ENCODE assay signal across 30 cellular contexts in the genomic region with DNA sequence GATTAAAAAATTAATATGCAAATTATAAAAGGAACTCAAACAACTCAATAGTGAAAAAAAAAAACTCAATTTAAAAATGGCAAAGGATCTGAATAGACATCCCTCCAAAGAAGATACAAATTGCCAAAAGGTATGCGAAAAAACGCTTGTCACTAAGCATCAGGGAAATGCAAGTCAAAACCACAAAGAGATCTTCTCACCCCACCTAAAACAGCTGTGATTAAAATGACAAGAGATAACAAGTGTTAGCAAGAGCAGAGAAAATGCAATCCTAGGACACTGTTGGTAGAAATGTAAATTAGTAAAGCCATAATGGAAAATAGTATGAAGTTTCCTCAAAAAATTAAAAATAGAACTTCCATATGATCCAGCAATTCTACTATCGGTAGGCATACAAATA.
"Had no signal": no experiment of that assay in that cellular context is flagged by ENCODE, and none has a peak within 500 bp of the region (broad histone marks: within the 10 kb centered on the region; RNA-seq: fewer than 3 reads in every experiment).

No MANE protein-coding gene starts in this region.

- H3K36me3 ChIP-seq: ascending aorta, brain microvascular endothelial cell had no signal

- H3K9me3 Mint-ChIP-seq: activated CD4-positive, alpha-beta memory T cell treated with anti-CD3 and anti-CD28 coated beads for 36 hours; activated naive CD8-positive, alpha-beta T cell treated with anti-CD3 and anti-CD28 coated beads, Interleukin-2, amount 10 ng/mL, durations not matched to agents 7 days and 5 days; activated T-helper 1 cell treated with anti-CD3 and anti-CD28 coated beads, Interleukin-12 subunit alpha, Interleukin-12 subunit beta, Interleukin-2, Interleukin-4 antibody, amounts not matched to agents 30 ng/mL and 10 ng/mL and 1 ng/mL, durations not matched to agents 14 hours and 24 hours and 36 hours; activated T-helper 2 cell treated with anti-CD3 and anti-CD28 coated beads, Interferon-gamma antibody, Interleukin-2, Interleukin-4, amounts not matched to agents 10 μg/mL and 5 μg/mL and 100 μg/mL, durations not matched to agents 14 hours and 24 hours and 36 hours had no signal

- H3K36me3 Mint-ChIP-seq: activated CD4-positive, alpha-beta memory T cell treated with anti-CD3 and anti-CD28 coated beads for 36 hours; activated CD8-positive, alpha-beta memory T cell treated with anti-CD3 and anti-CD28 coated beads, Interleukin-2, amount 10 ng/mL, durations not matched to agents 7 days and 5 days; activated naive CD4-positive, alpha-beta T cell treated with anti-CD3 and anti-CD28 coated beads, Interleukin-2, amount 50 U/mL, for 24 hours; activated naive CD8-positive, alpha-beta T cell treated with anti-CD3 and anti-CD28 coated beads, Interleukin-2, amount 10 ng/mL, durations not matched to agents 7 days and 5 days had no signal

- H3K4me1 ChIP-seq: ascending aorta had no signal

- H3K4me3 ChIP-seq: ascending aorta, coronary artery, dorsolateral prefrontal cortex had no signal

- H3K4me3 Mint-ChIP-seq: activated CD4-positive, alpha-beta memory T cell treated with anti-CD3 and anti-CD28 coated beads for 36 hours; activated CD4-positive, alpha-beta T cell treated with anti-CD3 and anti-CD28 coated beads for 36 hours; activated CD4-positive, alpha-beta T cell treated with anti-CD3 and anti-CD28 coated beads, Interleukin-2, amount 10 ng/mL, durations not matched to agents 24 days and 14 days; activated CD8-positive, alpha-beta memory T cell treated with anti-CD3 and anti-CD28 coated beads, Interleukin-2, amount 10 ng/mL, durations not matched to agents 7 days and 5 days; activated CD8-positive, alpha-beta T cell treated with anti-CD3 and anti-CD28 coated beads, Interleukin-2, amount 10 ng/mL, durations not matched to agents 7 days and 5 days; activated naive CD4-positive, alpha-beta T cell treated with anti-CD3 and anti-CD28 coated beads for 36 hours; activated naive CD4-positive, alpha-beta T cell treated with anti-CD3 and anti-CD28 coated beads, Interleukin-2, amount 50 U/mL, for 24 hours; activated naive CD8-positive, alpha-beta T cell treated with anti-CD3 and anti-CD28 coated beads, Interleukin-2, amount 10 ng/mL, durations not matched to agents 7 days and 5 days; activated T-helper 1 cell treated with anti-CD3 and anti-CD28 coated beads, Interleukin-12 subunit alpha, Interleukin-12 subunit beta, Interleukin-2, Interleukin-4 antibody, amounts not matched to agents 30 ng/mL and 10 ng/mL and 1 ng/mL, durations not matched to agents 14 hours and 24 hours and 36 hours; central memory CD8-positive, alpha-beta T cell; dendritic cell treated with granulocyte-macrophage colony-stimulating factor and Interleukin-4, amounts not matched to agents 40 ng/mL and 50 ng/mL, for 4 days; endodermal cell had no signal

- H3K27me3 ChIP-seq: ascending aorta, brain microvascular endothelial cell, dorsolateral prefrontal cortex had no signal

- H3K27me3 Mint-ChIP-seq: activated CD4-positive, alpha-beta memory T cell treated with anti-CD3 and anti-CD28 coated beads for 36 hours; activated CD4-positive, alpha-beta T cell treated with anti-CD3 and anti-CD28 coated beads for 36 hours; dendritic cell treated with granulocyte-macrophage colony-stimulating factor and Interleukin-4, amounts not matched to agents 40 ng/mL and 50 ng/mL, for 4 days had no signal

- H3K27ac ChIP-seq: ascending aorta, brain microvascular endothelial cell, coronary artery, dorsolateral prefrontal cortex had no signal

- ATAC-seq: activated CD4-positive, alpha-beta T cell treated with anti-CD3 and anti-CD28 coated beads for 36 hours; activated CD8-positive, alpha-beta memory T cell treated with anti-CD3 and anti-CD28 coated beads, Interleukin-2, amount 10 ng/mL, durations not matched to agents 7 days and 5 days; activated CD8-positive, alpha-beta T cell treated with anti-CD3 and anti-CD28 coated beads, Interleukin-2, amount 10 ng/mL, durations not matched to agents 7 days and 5 days; esophagus mucosa had no signal

- DNase-seq: activated CD4-positive, alpha-beta memory T cell treated with anti-CD3 and anti-CD28 coated beads for 36 hours; activated CD4-positive, alpha-beta T cell treated with anti-CD3 and anti-CD28 coated beads for 36 hours; activated CD4-positive, alpha-beta T cell treated with anti-CD3 and anti-CD28 coated beads, Interleukin-2, amount 10 ng/mL, durations not matched to agents 24 days and 14 days; activated CD4-positive, CD25-positive, alpha-beta regulatory T cell; activated CD4-positive, CD25-positive, alpha-beta regulatory T cell treated with anti-CD3 and anti-CD28 coated beads, Interleukin-2, amount 50 U/mL, for 72 hours; activated CD8-positive, alpha-beta memory T cell treated with anti-CD3 and anti-CD28 coated beads, Interleukin-2, amount 10 ng/mL, durations not matched to agents 7 days and 5 days; activated CD8-positive, alpha-beta memory T cell treated with anti-CD3 and anti-CD28 coated beads, Interleukin-2, amount 50 U/mL, for 4 hours; activated CD8-positive, alpha-beta T cell treated with anti-CD3 and anti-CD28 coated beads, Interleukin-2, amount 10 ng/mL, durations not matched to agents 7 days and 5 days; activated effector memory CD4-positive, alpha-beta T cell treated with anti-CD3 and anti-CD28 coated beads, Interleukin-2, amount 50 U/mL, for 16 hours; activated naive CD4-positive, alpha-beta T cell treated with anti-CD3 and anti-CD28 coated beads for 36 hours; activated naive CD8-positive, alpha-beta T cell treated with anti-CD3 and anti-CD28 coated beads, Interleukin-2, amount 10 ng/mL, durations not matched to agents 7 days and 5 days; activated T-cell treated with anti-CD3 and anti-CD28 coated beads, Interleukin-2, amount 50 U/mL, for 1 hour; activated T-cell treated with anti-CD3 and anti-CD28 coated beads, Interleukin-2, amount 50 U/mL, for 48 hours; brain microvascular endothelial cell; dorsolateral prefrontal cortex; effector memory CD4-positive, alpha-beta T cell; endodermal cell; foreskin fibroblast; head of caudate nucleus; T-helper 2 cell had no signal

- FAIRE-seq: bronchial epithelial cell, frontal cortex had no signal

- H3K27ac Mint-ChIP-seq: activated CD4-positive, alpha-beta memory T cell treated with anti-CD3 and anti-CD28 coated beads for 36 hours; activated CD4-positive, alpha-beta T cell treated with anti-CD3 and anti-CD28 coated beads for 36 hours; activated CD4-positive, alpha-beta T cell treated with anti-CD3 and anti-CD28 coated beads, Interleukin-2, amount 10 ng/mL, durations not matched to agents 24 days and 14 days; activated CD8-positive, alpha-beta memory T cell treated with anti-CD3 and anti-CD28 coated beads, Interleukin-2, amount 10 ng/mL, durations not matched to agents 7 days and 5 days; activated CD8-positive, alpha-beta T cell treated with anti-CD3 and anti-CD28 coated beads, Interleukin-2, amount 10 ng/mL, durations not matched to agents 7 days and 5 days; activated naive CD4-positive, alpha-beta T cell treated with anti-CD3 and anti-CD28 coated beads for 36 hours; activated naive CD4-positive, alpha-beta T cell treated with anti-CD3 and anti-CD28 coated beads, Interleukin-2, amount 50 U/mL, for 24 hours; activated naive CD8-positive, alpha-beta T cell treated with anti-CD3 and anti-CD28 coated beads, Interleukin-2, amount 10 ng/mL, durations not matched to agents 7 days and 5 days; activated T-helper 1 cell treated with anti-CD3 and anti-CD28 coated beads, Interleukin-12 subunit alpha, Interleukin-12 subunit beta, Interleukin-2, Interleukin-4 antibody, amounts not matched to agents 30 ng/mL and 10 ng/mL and 1 ng/mL, durations not matched to agents 14 hours and 24 hours and 36 hours; activated T-helper 2 cell treated with anti-CD3 and anti-CD28 coated beads, Interferon-gamma antibody, Interleukin-2, Interleukin-4, amounts not matched to agents 10 μg/mL and 5 μg/mL and 100 μg/mL, durations not matched to agents 14 hours and 24 hours and 36 hours; dendritic cell treated with granulocyte-macrophage colony-stimulating factor and Interleukin-4, amounts not matched to agents 40 ng/mL and 50 ng/mL, for 4 days; endodermal cell had no signal

- H3K4me1 Mint-ChIP-seq: activated CD4-positive, alpha-beta T cell treated with anti-CD3 and anti-CD28 coated beads for 36 hours; activated CD4-positive, alpha-beta T cell treated with anti-CD3 and anti-CD28 coated beads, Interleukin-2, amount 10 ng/mL, durations not matched to agents 24 days and 14 days; activated CD8-positive, alpha-beta memory T cell treated with anti-CD3 and anti-CD28 coated beads, Interleukin-2, amount 10 ng/mL, durations not matched to agents 7 days and 5 days; activated naive CD4-positive, alpha-beta T cell treated with anti-CD3 and anti-CD28 coated beads, Interleukin-2, amount 50 U/mL, for 24 hours; activated naive CD8-positive, alpha-beta T cell treated with anti-CD3 and anti-CD28 coated beads, Interleukin-2, amount 10 ng/mL, durations not matched to agents 7 days and 5 days; central memory CD8-positive, alpha-beta T cell had no signal
